2 cellular contexts compared by ENCODE assay signal in genomic region chr14:55412686-55413085, GRCh38.
TF ChIP-seq lines count a peak whose summit lies in the region.

No MANE protein-coding gene starts in this region.

TF ChIP-seq in A549, 52 proteins besides CTCF, POLR2A, EP300 and RAD21 (continued from another document):
- TF ChIP-seq REST (IDR thresholded peaks at IDR 0.05) (no peak), HOXB5 (CRISPR knock-in tag; IDR thresholded peaks at IDR 0.05) (no peak), HES2 (IDR thresholded peaks at IDR 0.05) (no peak), MYC (IDR thresholded peaks at IDR 0.05; ENCODE audit: borderline replicate concordance, low read length) (no peak), MAZ (IDR thresholded peaks at IDR 0.05; ENCODE audit: borderline replicate concordance, low read depth, low read length) (no peak), BCL3 (IDR thresholded peaks at IDR 0.05) (no peak), RNF2 (IDR thresholded peaks at IDR 0.05; ENCODE audit: borderline replicate concordance, low read depth) (no peak), JUN (IDR thresholded peaks at IDR 0.05) (no peak)

TF ChIP-seq in HCT116, 20 proteins besides CTCF, POLR2A, EP300 and RAD21 (continued from another document):
- no peak for TF ChIP-seq MAX (IDR thresholded peaks at IDR 0.05)
- TF ChIP-seq JUND (IDR thresholded peaks at IDR 0.05): no peak
- TF ChIP-seq CEBPB (IDR thresholded peaks at IDR 0.05; ENCODE audit: low read depth): no peak
- TF ChIP-seq FOSL1 (IDR thresholded peaks at IDR 0.05; ENCODE audit: low read depth): no peak
- no peak for TF ChIP-seq SRF (IDR thresholded peaks at IDR 0.05; ENCODE audit: low read depth)
- TF ChIP-seq ATF3 (IDR thresholded peaks at IDR 0.05): no peak
- TF ChIP-seq EZH2phosphoT487 (IDR thresholded peaks at IDR 0.05; ENCODE audit: borderline replicate concordance): no peak
- no peak for TF ChIP-seq ZFX (IDR thresholded peaks at IDR 0.05)
- TF ChIP-seq SP1 (IDR thresholded peaks at IDR 0.05; ENCODE audit: low read depth): no peak
- TF ChIP-seq YY1 (IDR thresholded peaks at IDR 0.05; ENCODE audit: extremely low read depth, insufficient replicate concordance, low read depth, low read length): no peak
- no peak for TF ChIP-seq POLR2AphosphoS5 (IDR thresholded peaks at IDR 0.05; ENCODE audit: low read depth, low read length)
- TF ChIP-seq REST (IDR thresholded peaks at IDR 0.05; ENCODE audit: low read depth): no peak
- no peak for TF ChIP-seq SIN3A (IDR thresholded peaks at IDR 0.05; ENCODE audit: low read depth)
- TF ChIP-seq EGR1 (IDR thresholded peaks at IDR 0.05; ENCODE audit: low read depth): no peak
- no peak for TF ChIP-seq CBX3 (IDR thresholded peaks at IDR 0.05; ENCODE audit: low read depth)
- TF ChIP-seq ELF1 (IDR thresholded peaks at IDR 0.05; ENCODE audit: borderline replicate concordance, low read depth): no peak
- TF ChIP-seq EZH2 (IDR thresholded peaks at IDR 0.05): no peak
- no peak for TF ChIP-seq TCF7L2 (IDR thresholded peaks at IDR 0.05; ENCODE audit: borderline replicate concordance, extremely low read depth, insufficient read depth, insufficient read length)
TF ChIP-seq in HCT116: peak in this region for 0.
